Comparison of ENCODE assay signal across 20 cellular contexts in the genomic region with DNA sequence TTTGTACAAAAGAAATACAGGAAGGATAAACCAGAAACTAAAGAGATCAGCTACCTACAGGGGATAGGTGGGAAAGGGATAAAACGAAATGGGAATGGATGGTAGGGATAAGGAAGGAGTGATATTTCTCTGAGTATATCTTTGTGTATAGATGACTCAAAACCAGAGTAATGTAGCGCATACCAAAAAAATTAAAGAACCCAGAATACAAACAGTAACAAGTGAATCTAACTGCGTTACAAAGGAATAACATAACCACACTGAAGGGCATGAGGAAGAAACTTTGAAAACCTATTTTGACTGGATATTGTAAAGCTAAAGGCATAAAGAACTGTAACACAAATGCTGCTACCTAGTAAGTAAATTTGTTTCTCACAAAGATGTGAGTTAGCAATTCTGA. TPM values are rescaled to one million over a fixed set of nuclear protein-coding genes. Genes with fewer than 3 reads are reported as not detected.
A peak's percentile ranks its signal among the peaks of the same experiment; 100 is the strongest.
DNase-seq lines count a peak whose midpoint lies in the region; ATAC-seq, FAIRE-seq and TF ChIP-seq lines count a peak whose summit lies in the region.
"Had no signal": no experiment of that assay in that cellular context is flagged by ENCODE, and none has a peak within 500 bp of the region (broad histone marks: within the 10 kb centered on the region; RNA-seq: fewer than 3 reads in every experiment).

No MANE protein-coding gene starts in this region.

- no peaks in the 10 kb centered on the region for H3K9me3 Mint-ChIP-seq in astrocyte (ENCODE audit: unreplicated experiment)
- H3K9me3 Mint-ChIP-seq: HFFc6 had no signal

- intact Hi-C loops in left ventricle myocardium inferior (cut with micrococcal nuclease) (no loop called here), right cardiac atrium (cut with DNase I) (no loop called here), psoas muscle (cut with DNase I) (loop anchor here in 1 of 2 donors (5.0 kb wide), 1 partner anchor 38 kb away; the partner anchor contains the start of gene MAPK1)

- FAIRE-seq in astrocyte (lab: Jason Lieb, UNC): no peak
- no peak for FAIRE-seq in HTR-8/SVneo (lab: Jason Lieb, UNC)
- FAIRE-seq: G401.6, GM12892 had no signal

- peak overlapping the region; percentile 6 for H3K27ac ChIP-seq in left ventricle myocardium inferior (replicated peaks)
- H3K27ac ChIP-seq in right cardiac atrium (ENCODE audit: low read length): no peak overlapping the region
- H3K27ac ChIP-seq in astrocyte (ENCODE audit: low read depth, low read length): no peak overlapping the region
- peak overlapping the region; percentile 37 for H3K27ac ChIP-seq in psoas muscle
- H3K27ac ChIP-seq: BLaER1 treated with 17β-estradiol and CSF1 and Interleukin-3, amounts not matched to agents 10 nM and 100 nM had no signal

- H3K4me3 ChIP-seq in left ventricle myocardium inferior (no peak overlapping the region), right cardiac atrium (ENCODE audit: low read length) (no peak overlapping the region), astrocyte (ENCODE audit: insufficient read depth, low read depth, low read length) (no peak overlapping the region), psoas muscle (no peak overlapping the region)
- H3K4me3 ChIP-seq: BLaER1 treated with 17β-estradiol and CSF1 and Interleukin-3, amounts not matched to agents 10 nM and 100 nM; MG63 had no signal

- H3K27me3 Mint-ChIP-seq in astrocyte (ENCODE audit: low read depth, unreplicated experiment): no peaks in the 10 kb centered on the region

- H3K9me3 ChIP-seq in left ventricle myocardium inferior (replicated peaks) (no peaks in the 10 kb centered on the region), right cardiac atrium (ENCODE audit: control insufficient read depth, low read length) (no peaks in the 10 kb centered on the region), astrocyte (ENCODE audit: insufficient read depth, low read depth, low read length) (no peaks in the 10 kb centered on the region), psoas muscle (no peaks in the 10 kb centered on the region)
- H3K9me3 ChIP-seq: MG63 had no signal

- no peak for ATAC-seq in right cardiac atrium
- ATAC-seq in psoas muscle: no peak
- no peak for ATAC-seq in GM19452 (IDR thresholded peaks at IDR 0.05; ENCODE audit: unreplicated experiment)
- ATAC-seq: Panc1 had no signal

- H3K9ac ChIP-seq in astrocyte (ENCODE audit: low read length): no peak overlapping the region
- H3K9ac ChIP-seq: BLaER1 treated with 17β-estradiol and CSF1 and Interleukin-3, amounts not matched to agents 10 nM and 100 nM had no signal

- peaks cover 97% of the 10 kb centered on the region for H3K79me2 ChIP-seq in astrocyte (ENCODE audit: insufficient read depth, low read length)

- no peaks in the 10 kb centered on the region for H3K36me3 Mint-ChIP-seq in astrocyte (ENCODE audit: low read depth, unreplicated experiment)

- H4K20me1 ChIP-seq in astrocyte (ENCODE audit: insufficient read depth, low read length): peaks cover 88% of the 10 kb centered on the region

- DNase-seq in left ventricle myocardium inferior (no peak), right cardiac atrium (no peak), astrocyte (ENCODE audit: low read depth) (peak; percentile 13), fibroblast of peridontal ligament (ENCODE audit: extremely low read depth) (peak; percentile 45), psoas muscle (no peak), HTR-8/SVneo (ENCODE audit: insufficient read length, low spot score) (no peak), NCI-H2196 treated with DMSO at 0.1 percent for 48 hours (lab: John Stamatoyannopoulos, UW; ENCODE audit: unreplicated experiment) (no peak)
- DNase-seq: DMS53, GOT3, HFFc6, MG63, NCI-H1105, NCI-H187, NCI-H446 treated with DMSO at 0.1 percent for 48 hours, Right ventricle myocardium superior had no signal

- H3K4me1 ChIP-seq in left ventricle myocardium inferior (peaks cover 91% of the 10 kb centered on the region), right cardiac atrium (ENCODE audit: control insufficient read depth, insufficient read depth, low read length) (peaks cover 13% of the 10 kb centered on the region), astrocyte (ENCODE audit: insufficient read depth, low read length) (peaks cover 5% of the 10 kb centered on the region), psoas muscle (peaks cover 48% of the 10 kb centered on the region)

- no peak overlapping the region for H3K27ac Mint-ChIP-seq in astrocyte (ENCODE audit: unreplicated experiment)
- H3K27ac Mint-ChIP-seq: HFFc6 had no signal

- H3K4me2 ChIP-seq in astrocyte (ENCODE audit: low read length): no peak overlapping the region
- H3K4me2 ChIP-seq: BLaER1 treated with 17β-estradiol and CSF1 and Interleukin-3, amounts not matched to agents 10 nM and 100 nM had no signal

- H3K36me3 ChIP-seq in left ventricle myocardium inferior: no peaks in the 10 kb centered on the region
- no peaks in the 10 kb centered on the region for H3K36me3 ChIP-seq in astrocyte (ENCODE audit: insufficient read depth, low read length)
- H3K36me3 ChIP-seq in psoas muscle (ENCODE audit: insufficient read depth in 1 of 2, low read depth in 1 of 2): no peaks in the 10 kb centered on the region

- no peak overlapping the region for H2AFZ ChIP-seq in astrocyte (ENCODE audit: low read depth, low read length)

- no peaks in the 10 kb centered on the region for H3K27me3 ChIP-seq in left ventricle myocardium inferior (ENCODE audit: low read depth)
- H3K27me3 ChIP-seq in right cardiac atrium (ENCODE audit: control insufficient read depth, insufficient read depth): no peaks in the 10 kb centered on the region
- no peaks in the 10 kb centered on the region for H3K27me3 ChIP-seq in astrocyte (ENCODE audit: insufficient read depth, low read length)
- H3K27me3 ChIP-seq in psoas muscle (ENCODE audit: insufficient read depth in 3 of 3, low read length in 2 of 3): no peaks in the 10 kb centered on the region
- H3K27me3 ChIP-seq: BLaER1 treated with 17β-estradiol and CSF1 and Interleukin-3, amounts not matched to agents 10 nM and 100 nM; MG63 had no signal

- 87% methylated on average over 3 of the region's 3 CpGs for WGBS in right cardiac atrium
- WGBS in psoas muscle, 3 donors: 87 to 95% (median 93%) methylated on average over 3 of the region's 3 CpGs

- TF ChIP-seq CTCF in left ventricle myocardium inferior (IDR thresholded peaks at IDR 0.05; ENCODE audit: borderline replicate concordance) (no peak), astrocyte (IDR thresholded peaks at IDR 0.05; ENCODE audit: insufficient read depth, low read depth, low read length) (no peak), psoas muscle (IDR thresholded peaks at IDR 0.05) (no peak)

- H3K4me3 Mint-ChIP-seq in astrocyte (ENCODE audit: unreplicated experiment): no peak overlapping the region
- H3K4me3 Mint-ChIP-seq: HFFc6 had no signal

- H3K4me1 Mint-ChIP-seq in astrocyte (ENCODE audit: low read depth, unreplicated experiment): peaks cover 31% of the 10 kb centered on the region

RNA-seq across cellular contexts. Expression of gene MAPK1, which starts 37.9 kb away (rescaled TPM):
- total RNA-seq in left ventricle myocardium inferior (91.7 TPM), right cardiac atrium (100 to 1,000 TPM; 116 to 126 (median 123) TPM), astrocyte (138 and 148 TPM in 2 replicates), psoas muscle (100 to 1,000 TPM in 1 of 4 donors, 10 to 100 TPM in 3; 78.3 to 101 (median 96.9) TPM)
- polyA plus RNA-seq in right cardiac atrium (14.8 TPM), psoas muscle (10 to 100 TPM; 11.0 to 64.1 (median 14.8) TPM)

Comparison
In these comparisons a context has a peak if more than half of its experiments do, and no peak if none do; other contexts are left out.
1. H3K27ac ChIP-seq: peak in left ventricle myocardium inferior (single experiment) and psoas muscle (single experiment); none in right cardiac atrium (single experiment) and astrocyte (single experiment).
2. DNase-seq: peak in astrocyte (single experiment) and fibroblast of peridontal ligament (single experiment); none in left ventricle myocardium inferior (single experiment), right cardiac atrium (0 of 3), psoas muscle (0 of 2), HTR-8/SVneo (single experiment) and NCI-H2196 treated with DMSO at 0.1 percent for 48 hours (single experiment).